2 cellular contexts compared by ENCODE assay signal in the genomic region with DNA sequence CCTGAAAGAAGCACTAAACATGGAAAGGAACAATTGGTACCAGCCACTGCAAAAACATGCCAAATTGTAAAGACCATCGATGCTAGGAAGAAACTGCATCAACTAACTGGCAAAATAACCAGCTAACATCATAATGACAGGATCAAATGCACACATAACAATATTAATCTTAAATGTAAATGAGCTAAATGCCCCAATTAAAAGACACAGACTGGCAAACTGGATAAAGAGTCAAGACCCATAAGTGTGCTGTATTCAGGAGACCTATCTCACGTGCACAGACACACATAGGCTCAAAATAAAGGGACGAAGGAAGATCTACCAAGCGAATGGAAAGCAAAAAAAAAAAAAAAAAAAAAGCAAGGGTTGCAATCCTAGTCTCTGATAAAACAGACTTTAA. TPM values are rescaled to one million over a fixed set of nuclear protein-coding genes. Genes with fewer than 3 reads are reported as not detected.
DNase-seq lines count a peak whose midpoint lies in the region; ATAC-seq, FAIRE-seq and TF ChIP-seq lines count a peak whose summit lies in the region.
"Not testable (repeated sequence)": the region's sequence is repeated elsewhere in the genome, so short reads cannot be mapped to it uniquely, and the experiment has no call there.

No MANE protein-coding gene starts in this region.

- WGBS in K562 (ENCODE audit: insufficient coverage, low coverage, missing lambda C conversion rate) = 15% methylated on average over 4 of the region's 4 CpGs

- H3K36me3 ChIP-seq in HEK293 (ENCODE audit: control insufficient read depth in 2 of 2, insufficient read depth in 1 of 2, low read length in 2 of 2); K562 (ENCODE audit: control insufficient read depth, insufficient read depth, low read length): not testable (repeated sequence)

- H3K9ac ChIP-seq in K562 (ENCODE audit: insufficient read depth in 1 of 2, low read depth in 2 of 2, low read length in 2 of 2) = not testable (repeated sequence)

- H3K9me1 ChIP-seq in K562 (ENCODE audit: control insufficient read depth, insufficient read depth, low read length) = not testable (repeated sequence)

- not testable (repeated sequence) for FAIRE-seq in K562 (lab: Jason Lieb, UNC)

- ATAC-seq in K562 = not testable (repeated sequence)

- POLR2A ChIA-PET in HEK293 (lab: Yijun Ruan, JAX); K562 (lab: Yijun Ruan, JAX): not testable (repeated sequence)

- H2AFZ ChIP-seq in K562 (ENCODE audit: low read depth, low read length) = not testable (repeated sequence)

- intact Hi-C loops in K562 (cut with micrococcal nuclease) = not testable (repeated sequence)

- not testable (repeated sequence) for H3K4me2 ChIP-seq in K562 (ENCODE audit: insufficient read depth, low read length)

- TF ChIP-seq POLR2A in K562 (conservative IDR thresholded peaks at IDR 0.05) = not testable (repeated sequence)

- TF ChIP-seq EP300 in K562 (IDR thresholded peaks at IDR 0.05; ENCODE audit: low read length) = not testable (repeated sequence)

- H4K20me1 ChIP-seq in K562 (replicated peaks; ENCODE audit: control insufficient read depth, insufficient read depth, low read length) = not testable (repeated sequence)

- not testable (repeated sequence) for DNase-seq in K562 (ENCODE audit: extremely low read depth in 1 of 4, low spot score in 3 of 4)

- not testable (repeated sequence) for BruUV-seq in K562 (replicated peaks; lab: Mats Ljungman, UMichigan)

- in situ Hi-C loops in K562 (cut with MboI) = not testable (repeated sequence)

- not testable (repeated sequence) for H3K4me3 ChIP-seq in HEK293 (ENCODE audit: low read depth, low read length); K562

- H3K9me3 ChIP-seq in HEK293 (ENCODE audit: control insufficient read depth, insufficient read depth, low read depth, low read length); K562 (replicated peaks; ENCODE audit: control insufficient read depth, insufficient read depth, low read depth, low read length): not testable (repeated sequence)

- CTCF ChIA-PET in HEK293 (lab: Yijun Ruan, JAX); K562 (lab: Yijun Ruan, JAX; ENCODE audit: low intra/inter-chr PET ratio): not testable (repeated sequence)

- not testable (repeated sequence) for H3K4me1 ChIP-seq in HEK293 (ENCODE audit: control insufficient read depth, insufficient read depth, low read length); K562 (replicated peaks in 1 of 2; ENCODE audit: control insufficient read depth in 2 of 2, insufficient read depth in 2 of 2, low read length in 2 of 2)

- not testable (repeated sequence) for TF ChIP-seq RAD21 in K562 (CRISPR knock-in tag; conservative IDR thresholded peaks at IDR 0.05 in 1 of 2, IDR thresholded peaks at IDR 0.05 in 1 of 2)

- H3K27ac ChIP-seq in HEK293 (ENCODE audit: extremely low read depth, low read depth, low read length); K562 (ENCODE audit: extremely low read depth, low read depth, low read length): not testable (repeated sequence)

- H3K79me2 ChIP-seq in K562 (ENCODE audit: control insufficient read depth, insufficient read depth, low read length) = not testable (repeated sequence)

- TF ChIP-seq CTCF in HEK293 (tag by site-specific recombination; IDR thresholded peaks at IDR 0.05); K562 (IDR thresholded peaks at IDR 0.05 in 2 of 3, conservative IDR thresholded peaks at IDR 0.05 in 1 of 3; ENCODE audit: insufficient read depth in 2 of 3, low read depth in 1 of 3, low read length in 3 of 3): not testable (repeated sequence)

- not testable (repeated sequence) for H3K27me3 ChIP-seq in K562 (ENCODE audit: control insufficient read depth in 2 of 2, insufficient read depth in 2 of 2, low read length in 2 of 2)

TF ChIP-seq in HEK293, 187 proteins besides CTCF, POLR2A, EP300 and RAD21:
- peak; percentile 85 for TF ChIP-seq ZNF529 (tag by site-specific recombination; IDR thresholded peaks at IDR 0.05; ENCODE audit: insufficient replicate concordance)
TF ChIP-seq in HEK293: peak in this region for 1; not testable (repeated sequence) for 186.

TF ChIP-seq in K562, 482 proteins besides CTCF, POLR2A, EP300 and RAD21:
- peak; percentile 80 for TF ChIP-seq ZNF507 (tag; conservative IDR thresholded peaks at IDR 0.05)

RNA-seq across cellular contexts. Expression of gene CDAN1, which starts 29.2 kb away (rescaled TPM):
- 42.0 and 69.0 TPM in 2 replicates for total RNA-seq in K562 (2011; cell fraction: chromatin; rRNA removed; ENCODE audit: low replicate concordance)
- total RNA-seq in K562 (2011; cell fraction: nucleolus; rRNA removed) = 42.7 and 48.0 TPM in 2 replicates
- 37.2 and 43.0 TPM in 2 replicates for total RNA-seq in K562 (2011; cell fraction: nucleoplasm; rRNA removed)
- total RNA-seq in K562 (2014; rRNA removed) = 28.3 and 31.8 TPM in 2 replicates
- total RNA-seq in K562 (2014; rRNA removed; fragmentation: Illumina TruSeq; extraction: Trizol) = 9.2 and 10.3 TPM in 2 replicates
- 17.8 TPM in 2 replicates for total RNA-seq in K562 (2015; rRNA removed; fragmentation: Illumina TruSeq; extraction: Trizol)
- 34.4 and 36.5 TPM in 2 replicates for total RNA-seq in K562 (2021)
- polyA plus RNA-seq in K562 (2011; rRNA removed) = 11.0 and 11.7 TPM in 2 replicates
- 10.8 and 12.5 TPM in 2 replicates for polyA plus RNA-seq in K562 (2011; cell fraction: cytosol; rRNA removed)
- 26.0 and 32.8 TPM in 2 replicates for polyA plus RNA-seq in K562 (2011; cell fraction: nucleus; rRNA removed)
- 20.1 and 25.3 TPM in 2 replicates for polyA plus RNA-seq in K562 (2012)
- polyA plus RNA-seq in K562 (2014; fragmentation: Illumina TruSeq; extraction: Trizol) = 13.8 and 15.1 TPM in 2 replicates
- polyA plus RNA-seq in K562 (2014; fragmentation: Nextera tagmentation; extraction: Ambion mirVana) = 1 to 10 TPM; 1.6 to 2.7 TPM
- 16.5 and 20.5 TPM in 2 replicates for polyA plus RNA-seq in K562 (2014; rRNA removed)
- polyA minus RNA-seq in K562 (2011; rRNA and poly(A)+ RNA removed) = 7.5 and 9.7 TPM in 2 replicates
- polyA minus RNA-seq in K562 (2011; cell fraction: cytosol; rRNA and poly(A)+ RNA removed) = 9.0 and 13.4 TPM in 2 replicates
- 18.8 and 19.3 TPM in 2 replicates for polyA minus RNA-seq in K562 (2011; cell fraction: nucleus; rRNA and poly(A)+ RNA removed)
